27 cellular contexts compared by ENCODE assay signal in the genomic region with DNA sequence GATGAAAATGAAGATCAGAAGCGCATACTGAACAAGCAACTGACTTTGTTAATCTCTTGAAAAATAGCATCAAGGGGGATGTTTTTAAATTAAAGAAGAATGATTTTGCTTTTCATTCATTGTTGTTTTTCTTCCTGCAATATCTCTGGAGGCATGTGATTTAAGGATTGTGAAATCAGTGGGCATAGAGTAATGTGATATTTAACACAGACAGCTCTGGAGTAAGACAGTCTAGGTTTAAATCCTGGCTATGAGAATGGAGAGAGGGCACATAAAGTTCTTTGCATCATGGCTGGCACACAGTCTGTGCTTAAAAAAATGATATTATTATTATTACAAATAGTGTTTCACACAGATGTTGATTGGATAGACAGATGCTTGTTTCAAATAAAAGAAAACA.
DNase-seq lines count a peak whose midpoint lies in the region; ATAC-seq, FAIRE-seq and TF ChIP-seq lines count a peak whose summit lies in the region.
"Had no signal": no experiment of that assay in that cellular context is flagged by ENCODE, and none has a peak within 500 bp of the region (broad histone marks: within the 10 kb centered on the region; RNA-seq: fewer than 3 reads in every experiment).

No MANE protein-coding gene starts in this region.

- no peak for TF ChIP-seq EP300 in gastroesophageal sphincter (IDR thresholded peaks at IDR 0.05)

- no peak overlapping the region for H2AK5ac ChIP-seq in neuronal stem cell (ENCODE audit: low read depth, low read length)

- H3F3A ChIP-seq in GM23248 (ENCODE audit: insufficient read depth) = no peaks in the 10 kb centered on the region

- H3K79me1 ChIP-seq in neuronal stem cell (ENCODE audit: low read depth, low read length) = no peaks in the 10 kb centered on the region

- H4K8ac ChIP-seq in neuronal stem cell (ENCODE audit: low read depth, low read length) = no peak overlapping the region

- no peak overlapping the region for H4K91ac ChIP-seq in neuronal stem cell (ENCODE audit: low read depth, low read length, poor library complexity)

- H3K27ac ChIP-seq in GM23248 (no peak overlapping the region), gastroesophageal sphincter (no peak overlapping the region), neuronal stem cell (replicated peaks; ENCODE audit: low read length) (no peak overlapping the region)
- H3K27ac ChIP-seq: breast epithelium, parathyroid adenoma had no signal

- no peak for TF ChIP-seq POLR2A in gastroesophageal sphincter (IDR thresholded peaks at IDR 0.05)

- no peak overlapping the region for H2BK15ac ChIP-seq in neuronal stem cell (ENCODE audit: low read length)

- peak; percentile 48 for ATAC-seq in gastroesophageal sphincter
- ATAC-seq: CD8-positive, alpha-beta T cell had no signal

- TF ChIP-seq CTCF in bronchial epithelial cell (IDR thresholded peaks at IDR 0.05; ENCODE audit: insufficient read depth, low read length, severe bottlenecking) (no peak), gastroesophageal sphincter (IDR thresholded peaks at IDR 0.05) (no peak), retinal pigment epithelial cell (conservative IDR thresholded peaks at IDR 0.05; ENCODE audit: low read depth, low read length) (no peak), glutamatergic neuron (IDR thresholded peaks at IDR 0.05; ENCODE audit: partially characterized antibody, unreplicated experiment) (no peak)

- FAIRE-seq in bronchial epithelial cell (lab: Jason Lieb, UNC) = no peak
- FAIRE-seq: kidney had no signal

- H2BK5ac ChIP-seq in neuronal stem cell (ENCODE audit: low read length) = no peak overlapping the region

- no peak overlapping the region for H2AFZ ChIP-seq in GM23248
- H2AFZ ChIP-seq in neuronal stem cell (ENCODE audit: low read length) = no peak overlapping the region
- H2AFZ ChIP-seq: parathyroid adenoma had no signal

- H2BK120ac ChIP-seq in neuronal stem cell (ENCODE audit: low read depth, low read length) = no peak overlapping the region

- H3K79me2 ChIP-seq in GM23248 (ENCODE audit: insufficient read depth) = no peaks in the 10 kb centered on the region
- H3K79me2 ChIP-seq: parathyroid adenoma had no signal

- in situ Hi-C loops in GM23248 (cut with MboI) = no loop called here

- H3K27me3 ChIP-seq in GM23248 (replicated peaks; ENCODE audit: insufficient read depth) = no peaks in the 10 kb centered on the region
- no peaks in the 10 kb centered on the region for H3K27me3 ChIP-seq in bronchial epithelial cell (ENCODE audit: control insufficient read depth, insufficient read depth, low read length)
- H3K27me3 ChIP-seq in gastroesophageal sphincter = no peaks in the 10 kb centered on the region
- no peaks in the 10 kb centered on the region for H3K27me3 ChIP-seq in neuronal stem cell (ENCODE audit: control insufficient read depth in 3 of 3, insufficient read depth in 3 of 3, low read depth in 1 of 3, low read length in 3 of 3)
- H3K27me3 ChIP-seq: breast epithelium, MG63 had no signal

- 0 to 22% methylated on average over 1 of the region's 1 CpG for WGBS in GM23248 (ENCODE audit: low coverage in 1 of 2, low lambda C conversion rate in 2 of 2, missing lambda C conversion rate in 2 of 2), 2 experiments
- 88 to 100% methylated on average over 1 of the region's 1 CpG for WGBS in gastroesophageal sphincter (ENCODE audit: low coverage in 1 of 2), 2 donors
- WGBS in neuronal stem cell (ENCODE audit: extremely low coverage in 2 of 2, insufficient read length in 2 of 2, insufficient replicate concordance in 1 of 2), 2 donors = no CpG with 5 or more reads among the region's 1 CpG

- H3K4me1 ChIP-seq in GM23248 (ENCODE audit: insufficient read depth) (no peaks in the 10 kb centered on the region), gastroesophageal sphincter (no peaks in the 10 kb centered on the region), neuronal stem cell (ENCODE audit: control insufficient read depth in 2 of 2, insufficient read depth in 1 of 2, low read depth in 1 of 2, low read length in 2 of 2) (peaks cover 0 to 2% of the 10 kb centered on the region in 2 donors)
- H3K4me1 ChIP-seq: breast epithelium, HAP-1, parathyroid adenoma had no signal

- no peaks in the 10 kb centered on the region for H3K4me1 Mint-ChIP-seq in glutamatergic neuron (ENCODE audit: low read depth, unreplicated experiment)
- H3K4me1 Mint-ChIP-seq: activated B cell treated with CpG ODN at 0.5 μM for 24 hours, naive B cell had no signal

- H3K9me2 ChIP-seq in GM23248 (ENCODE audit: insufficient read depth) = no peaks in the 10 kb centered on the region

- H3K4ac ChIP-seq in neuronal stem cell (ENCODE audit: low read length) = no peak overlapping the region

- no peak overlapping the region for H3K14ac ChIP-seq in neuronal stem cell (ENCODE audit: low read length)

- no peak overlapping the region for H3K4me3 Mint-ChIP-seq in glutamatergic neuron (ENCODE audit: unreplicated experiment)
- H3K4me3 Mint-ChIP-seq: activated B cell treated with CpG ODN at 0.5 μM for 24 hours; CD8-positive, alpha-beta T cell had no signal

- no peaks in the 10 kb centered on the region for H3K9me3 ChIP-seq in GM23248 (ENCODE audit: low read depth)
- H3K9me3 ChIP-seq in gastroesophageal sphincter = no peaks in the 10 kb centered on the region
- H3K9me3 ChIP-seq in neuronal stem cell (replicated peaks in 1 of 2; ENCODE audit: control insufficient read depth in 2 of 2, insufficient read depth in 1 of 2, low read depth in 1 of 2, low read length in 2 of 2) = no peaks in the 10 kb centered on the region
- H3K9me3 ChIP-seq: breast epithelium, HAP-1, MG63 had no signal

- peak; percentile 21 for DNase-seq in GM23248
- peak; percentile 34 for DNase-seq in bronchial epithelial cell (ENCODE audit: low read depth)
- DNase-seq in retinal pigment epithelial cell (ENCODE audit: low read depth) = peak; percentile 24
- DNase-seq in D341Med (ENCODE audit: low spot score) = no peak
- DNase-seq in NCI-H146 treated with DMSO at 0.1 percent for 48 hours (lab: John Stamatoyannopoulos, UW; ENCODE audit: unreplicated experiment) = no peak
- no peak for DNase-seq in neuronal stem cell (ENCODE audit: low spot score)
- no peak for DNase-seq in glutamatergic neuron
- DNase-seq: activated B cell treated with CpG ODN at 0.5 μM for 24 hours; activated CD4-positive, alpha-beta T cell treated with anti-CD3 and anti-CD28 coated beads, Interleukin-2, amount 50 U/mL, for 48 hours; activated gamma-delta T cell; CD8-positive, alpha-beta T cell; dermis blood vessel endothelial cell; DMS53; GF-D8; kidney; mesenchymal stem cell; MG63; naive B cell; NCI-H1436; stimulated activated CD4-positive, alpha-beta T cell treated with anti-CD3 and anti-CD28 coated beads, Interleukin-2, amount 100 ng/mL, for 48 hours; stimulated activated naive CD4-positive, alpha-beta T cell; T-helper 9 cell had no signal

- H3K23ac ChIP-seq in neuronal stem cell (ENCODE audit: low read depth, low read length, poor library complexity) = no peak overlapping the region

- no peaks in the 10 kb centered on the region for H3K27me3 Mint-ChIP-seq in glutamatergic neuron (ENCODE audit: unreplicated experiment)
- H3K27me3 Mint-ChIP-seq: activated B cell treated with CpG ODN at 0.5 μM for 24 hours, naive B cell had no signal

- H2BK12ac ChIP-seq in neuronal stem cell (ENCODE audit: low read length) = no peak overlapping the region

- H3K4me3 ChIP-seq in GM23248 (no peak overlapping the region), bronchial epithelial cell (ENCODE audit: low read depth, low read length) (no peak overlapping the region), gastroesophageal sphincter (no peak overlapping the region), retinal pigment epithelial cell (ENCODE audit: low read length) (no peak overlapping the region), neuronal stem cell (ENCODE audit: low read length in 2 of 2) (no peak overlapping the region)
- H3K4me3 ChIP-seq: breast epithelium, HAP-1, MG63, skin epidermis had no signal

- no peak overlapping the region for H3K4me2 ChIP-seq in GM23248 (ENCODE audit: unreplicated experiment)
- no peak overlapping the region for H3K4me2 ChIP-seq in neuronal stem cell (ENCODE audit: insufficient read depth, low read length, poor library complexity, severe bottlenecking)

- H3K9ac ChIP-seq in GM23248 = no peak overlapping the region
- H3K9ac ChIP-seq in neuronal stem cell (ENCODE audit: low read depth, low read length, poor library complexity) = no peak overlapping the region
- H3K9ac ChIP-seq: parathyroid adenoma had no signal

- no peak overlapping the region for H3K27ac Mint-ChIP-seq in glutamatergic neuron (ENCODE audit: unreplicated experiment)
- H3K27ac Mint-ChIP-seq: activated B cell treated with CpG ODN at 0.5 μM for 24 hours; CD8-positive, alpha-beta T cell; naive B cell had no signal

- no peaks in the 10 kb centered on the region for H4K20me1 ChIP-seq in GM23248 (ENCODE audit: insufficient read depth)

- no peaks in the 10 kb centered on the region for H3K36me3 ChIP-seq in GM23248 (ENCODE audit: low read depth)
- no peaks in the 10 kb centered on the region for H3K36me3 ChIP-seq in bronchial epithelial cell (ENCODE audit: control insufficient read depth, insufficient read depth, low read length)
- no peaks in the 10 kb centered on the region for H3K36me3 ChIP-seq in gastroesophageal sphincter
- no peaks in the 10 kb centered on the region for H3K36me3 ChIP-seq in neuronal stem cell (replicated peaks in 1 of 2; ENCODE audit: control insufficient read depth in 2 of 2, insufficient read depth in 2 of 2, low read length in 2 of 2)
- H3K36me3 ChIP-seq: breast epithelium, HAP-1, MG63 had no signal

- H3K18ac ChIP-seq in neuronal stem cell (ENCODE audit: low read length) = no peak overlapping the region

- H3K9me3 Mint-ChIP-seq in glutamatergic neuron (ENCODE audit: unreplicated experiment) = no peaks in the 10 kb centered on the region

- no peaks in the 10 kb centered on the region for H3K36me3 Mint-ChIP-seq in glutamatergic neuron (ENCODE audit: unreplicated experiment)
- H3K36me3 Mint-ChIP-seq: CD8-positive, alpha-beta T cell; naive B cell had no signal

Comparison
In these comparisons a context has a peak if more than half of its experiments do, and no peak if none do; other contexts are left out.
1. DNase-seq: peak in GM23248 (single experiment), bronchial epithelial cell (single experiment) and retinal pigment epithelial cell (single experiment); none in D341Med (single experiment), NCI-H146 treated with DMSO at 0.1 percent for 48 hours (single experiment), neuronal stem cell (single experiment) and glutamatergic neuron (single experiment).